Comparison of ENCODE assay signal across 12 cellular contexts in genomic region chr3:99945328-99945995, GRCh38.
DNase-seq lines count a peak whose midpoint lies in the region; ATAC-seq and TF ChIP-seq lines count a peak whose summit lies in the region.
"Had no signal": no experiment of that assay in that cellular context is flagged by ENCODE, and none has a peak within 500 bp of the region (broad histone marks: within the 10 kb centered on the region; RNA-seq: fewer than 3 reads in every experiment).

No MANE protein-coding gene starts in this region.

- DNase-seq in NCI-H146 (lab: John Stamatoyannopoulos, UW) (peak; percentile 21), NCI-H146 treated with DMSO at 0.1 percent for 48 hours (lab: John Stamatoyannopoulos, UW; ENCODE audit: unreplicated experiment) (no peak), ascending aorta (ENCODE audit: low spot score in 2 of 2) (peak in 1 of 2 donors; percentile 74), mesenchymal stem cell (no peak), transverse colon (no peak), Kasumi-1 (lab: John Stamatoyannopoulos, UW) (no peak)
- DNase-seq: activated B cell treated with CpG ODN at 0.5 μM for 24 hours; activated effector memory CD4-positive, alpha-beta T cell treated with anti-CD3 and anti-CD28 coated beads, Interleukin-2, amount 50 U/mL, for 16 hours; GDM1 had no signal

- H3K9ac ChIP-seq in mesenchymal stem cell (ENCODE audit: low read length) = no peak overlapping the region

- H2AK5ac ChIP-seq in mesenchymal stem cell (ENCODE audit: low read length, severe bottlenecking) = peak overlapping the region; percentile 59

- H3K27me3 ChIP-seq in ascending aorta (no peaks in the 10 kb centered on the region), mesenchymal stem cell (ENCODE audit: control insufficient read depth in 1 of 2, insufficient read depth in 1 of 2, low read length in 2 of 2) (no peaks in the 10 kb centered on the region), transverse colon (no peaks in the 10 kb centered on the region)

- H3K9me3 ChIP-seq in ascending aorta = no peaks in the 10 kb centered on the region
- no peaks in the 10 kb centered on the region for H3K9me3 ChIP-seq in mesenchymal stem cell (ENCODE audit: control insufficient read depth, low read length)
- H3K9me3 ChIP-seq in transverse colon = no peaks in the 10 kb centered on the region
- H3K9me3 ChIP-seq: A549 had no signal

- H2BK5ac ChIP-seq in mesenchymal stem cell (ENCODE audit: low read depth, low read length, poor library complexity, severe bottlenecking) = no peak overlapping the region

- H2BK12ac ChIP-seq in mesenchymal stem cell (ENCODE audit: low read length in 2 of 2) = no peak overlapping the region

- TF ChIP-seq CTCF in ascending aorta (IDR thresholded peaks at IDR 0.05) = no peak
- no peak for TF ChIP-seq CTCF in transverse colon (IDR thresholded peaks at IDR 0.05)

- no peak overlapping the region for H3K4ac ChIP-seq in mesenchymal stem cell (ENCODE audit: low read depth in 1 of 2, low read length in 2 of 2)

- no peak overlapping the region for H3K18ac ChIP-seq in mesenchymal stem cell (ENCODE audit: low read depth in 1 of 2, low read length in 2 of 2)

- H2BK15ac ChIP-seq in mesenchymal stem cell (ENCODE audit: low read depth, poor library complexity, severe bottlenecking) = no peak overlapping the region

- H3K14ac ChIP-seq in mesenchymal stem cell (ENCODE audit: low read length in 2 of 2) = no peak overlapping the region

- H3K23ac ChIP-seq in mesenchymal stem cell (ENCODE audit: low read length in 2 of 2) = peak overlapping the region in 1 of 2 experiments; percentile 71

- intact Hi-C loops in ascending aorta (cut with DNase I) = loop anchor here (2.0 kb wide), 2 partner anchors 13 to 95 kb away; no protein-coding TSS in a partner anchor
- intact Hi-C loops in transverse colon (cut with DNase I; ENCODE audit: low total_unique reads) = no loop called here

- H3K4me2 ChIP-seq in mesenchymal stem cell (ENCODE audit: low read length, poor library complexity, severe bottlenecking) = no peak overlapping the region
- H3K4me2 ChIP-seq: A549 had no signal

- no peak for ATAC-seq in GM19463 (IDR thresholded peaks at IDR 0.05; ENCODE audit: unreplicated experiment)
- no peak for ATAC-seq in GM19328 (IDR thresholded peaks at IDR 0.05; ENCODE audit: unreplicated experiment)
- ATAC-seq: A549 had no signal

- H4K8ac ChIP-seq in mesenchymal stem cell (ENCODE audit: low read length) = no peak overlapping the region

- H3K36me3 ChIP-seq in ascending aorta = no peaks in the 10 kb centered on the region
- H3K36me3 ChIP-seq in mesenchymal stem cell (ENCODE audit: control insufficient read depth in 1 of 2, insufficient read depth in 2 of 2, low read depth in 1 of 2, low read length in 2 of 2) = no peaks in the 10 kb centered on the region
- H3K36me3 ChIP-seq in transverse colon = no peaks in the 10 kb centered on the region

- H3K4me1 ChIP-seq in ascending aorta = peaks cover 19 to 67% of the 10 kb centered on the region in 2 donors
- no peaks in the 10 kb centered on the region for H3K4me1 ChIP-seq in mesenchymal stem cell (ENCODE audit: control insufficient read depth, insufficient read depth, low read depth, low read length)
- peaks cover 16 to 57% (median 32%) of the 10 kb centered on the region in 4 donors for H3K4me1 ChIP-seq in transverse colon

- H2BK120ac ChIP-seq in mesenchymal stem cell (ENCODE audit: low read depth, low read length) = no peak overlapping the region

- H3K4me3 ChIP-seq in ascending aorta (peak overlapping the region in 1 of 2 donors; percentile 6), mesenchymal stem cell (ENCODE audit: insufficient read depth in 1 of 2, low read depth in 1 of 2, low read length in 2 of 2) (no peak overlapping the region), transverse colon (no peak overlapping the region)
- H3K4me3 ChIP-seq: A549 had no signal

- peaks cover 3% of the 10 kb centered on the region for H3K79me1 ChIP-seq in mesenchymal stem cell (replicated peaks; ENCODE audit: low read length, poor library complexity, severe bottlenecking)

- no peak for TF ChIP-seq POLR2A in transverse colon (IDR thresholded peaks at IDR 0.05)

- WGBS in mesenchymal stem cell = 81% methylated on average over 5 of the region's 5 CpGs
- WGBS in transverse colon (ENCODE audit: low coverage in 1 of 2), 2 donors = 49% methylated on average over 5 of the region's 5 CpGs; no CpG with 5 or more reads in 1 of the 2 donors

- no peak overlapping the region for H2AFZ ChIP-seq in mesenchymal stem cell (ENCODE audit: low read depth, low read length)

- H4K91ac ChIP-seq in mesenchymal stem cell (ENCODE audit: low read length) = no peak overlapping the region

- in situ Hi-C loops in transverse colon (cut with MboI; ENCODE audit: low pct_ligation_motif_present in 1 of 4, low pct_unique_long_range_greater_than_20kb in 1 of 4, low sequenced_read_pairs in 3 of 4) = no loop called here

- no peak for TF ChIP-seq EP300 in transverse colon (IDR thresholded peaks at IDR 0.05; ENCODE audit: low read depth)

- H3K27ac ChIP-seq in ascending aorta (peak overlapping the region; percentile 84 to 92), mesenchymal stem cell (ENCODE audit: low read length, poor library complexity, severe bottlenecking) (no peak overlapping the region), transverse colon (peak overlapping the region; percentile 45 to 67 (median 61))
- H3K27ac ChIP-seq: A549 had no signal
